In the genomic region with DNA sequence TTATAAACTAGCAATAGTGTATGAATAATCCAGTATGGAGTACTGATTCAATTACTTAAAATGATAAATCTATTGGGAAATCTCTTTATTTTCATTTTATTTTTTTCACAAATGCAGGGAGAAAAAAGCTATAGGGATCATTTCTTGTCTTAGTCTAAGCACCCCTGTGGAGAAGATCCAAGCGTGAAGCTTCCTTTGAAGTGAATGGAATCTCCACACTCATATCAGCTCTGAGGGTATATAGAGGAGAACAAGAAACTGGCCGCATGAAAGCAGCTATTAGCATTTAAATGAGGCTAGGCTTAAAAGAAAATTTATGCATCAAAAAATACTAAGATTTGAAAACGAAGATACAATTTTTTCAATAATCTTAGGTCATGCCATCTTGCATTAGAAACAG, we compare ENCODE assay signal across 6 cellular contexts.
"Had no signal": no experiment of that assay in that cellular context is flagged by ENCODE, and none has a peak within 500 bp of the region (broad histone marks: within the 10 kb centered on the region; RNA-seq: fewer than 3 reads in every experiment).

No MANE protein-coding gene starts in this region.

- H3K9me3 Mint-ChIP-seq: H9, IgD-negative memory B cell had no signal

- H3K27ac Mint-ChIP-seq: H9, IgD-negative memory B cell had no signal

- H3K4me3 ChIP-seq: GM23248 had no signal

- DNase-seq: GM23248, H9, HCEC 1CT, KBM-7 had no signal

- H3K27ac ChIP-seq: GM23248 had no signal

- H3K9ac ChIP-seq: GM23248 had no signal

- H3K4me3 Mint-ChIP-seq: H9, IgD-negative memory B cell had no signal

- ATAC-seq: HepG2 had no signal

- H3K4me1 Mint-ChIP-seq: IgD-negative memory B cell had no signal

- H2AFZ ChIP-seq: GM23248 had no signal
